19 cellular contexts compared by ENCODE assay signal in the genomic region with DNA sequence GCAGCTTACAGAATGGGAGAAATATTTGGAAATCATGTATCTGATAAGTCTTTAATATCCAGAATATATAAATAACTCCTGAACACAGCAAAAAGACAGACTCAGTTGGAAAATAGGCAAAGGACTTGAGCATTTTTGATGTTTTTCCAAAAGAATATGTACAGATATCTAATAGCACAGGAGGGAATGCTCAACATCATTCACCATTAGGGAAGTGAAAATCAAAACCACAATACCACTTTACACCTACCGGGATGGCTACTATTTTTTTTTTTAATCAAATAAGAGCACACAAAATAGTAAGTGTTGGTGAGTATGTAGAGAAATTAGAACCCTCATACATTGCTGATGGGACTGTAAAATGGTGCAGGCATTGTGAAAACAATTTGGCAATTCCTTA.
DNase-seq lines count a peak whose midpoint lies in the region; FAIRE-seq and TF ChIP-seq lines count a peak whose summit lies in the region.
"Had no signal": no experiment of that assay in that cellular context is flagged by ENCODE, and none has a peak within 500 bp of the region (broad histone marks: within the 10 kb centered on the region; RNA-seq: fewer than 3 reads in every experiment).

No MANE protein-coding gene starts in this region.

- H3K9me3 ChIP-seq in cardiac muscle cell (ENCODE audit: low read depth) (no peaks in the 10 kb centered on the region), left ventricle myocardium inferior (replicated peaks) (no peaks in the 10 kb centered on the region), muscle layer of duodenum (ENCODE audit: control insufficient read depth in 1 of 2, low read length in 2 of 2) (no peaks in the 10 kb centered on the region), stomach (no peaks in the 10 kb centered on the region)

- FAIRE-seq in RCC 7860 (lab: Jason Lieb, UNC): no peak
- FAIRE-seq: GM18507, H1 had no signal

- no peaks in the 10 kb centered on the region for H3K36me3 ChIP-seq in cardiac muscle cell
- no peaks in the 10 kb centered on the region for H3K36me3 ChIP-seq in left ventricle myocardium inferior
- H3K36me3 ChIP-seq in muscle layer of duodenum (ENCODE audit: control insufficient read depth in 1 of 2, insufficient read depth in 2 of 2, low read length in 2 of 2): no peaks in the 10 kb centered on the region
- no peaks in the 10 kb centered on the region for H3K36me3 ChIP-seq in stomach

- no peak for TF ChIP-seq EP300 in stomach (IDR thresholded peaks at IDR 0.05)

- no peak for TF ChIP-seq POLR2A in stomach (IDR thresholded peaks at IDR 0.05)

- H3K4me3 ChIP-seq in cardiac muscle cell: no peak overlapping the region
- H3K4me3 ChIP-seq in left ventricle myocardium inferior: no peak overlapping the region
- H3K4me3 ChIP-seq in muscle layer of duodenum (ENCODE audit: low read depth in 1 of 2, low read length in 2 of 2): no peak overlapping the region
- H3K4me3 ChIP-seq in stomach: no peak overlapping the region

- H3K27ac ChIP-seq in cardiac muscle cell (peak overlapping the region; percentile 98), left ventricle myocardium inferior (replicated peaks) (no peak overlapping the region), muscle layer of duodenum (ENCODE audit: low read length) (peak overlapping the region; percentile 78), stomach (peak overlapping the region in 3 of 5 donors; percentile 54 to 84 (median 63)), caudate nucleus (ENCODE audit: low read depth, low read length) (no peak overlapping the region)
- H3K27ac ChIP-seq: C4-2B had no signal

- H3K27me3 ChIP-seq in cardiac muscle cell (no peaks in the 10 kb centered on the region), left ventricle myocardium inferior (ENCODE audit: low read depth) (no peaks in the 10 kb centered on the region), muscle layer of duodenum (ENCODE audit: low read depth, low read length) (no peaks in the 10 kb centered on the region), stomach (no peaks in the 10 kb centered on the region)

- TF ChIP-seq CTCF in cardiac muscle cell (IDR thresholded peaks at IDR 0.05; ENCODE audit: low read depth, low read length) (no peak), left ventricle myocardium inferior (IDR thresholded peaks at IDR 0.05; ENCODE audit: borderline replicate concordance) (no peak), stomach (IDR thresholded peaks at IDR 0.05) (no peak)

- H3K4me1 ChIP-seq in cardiac muscle cell (ENCODE audit: low read depth) (peaks cover 16% of the 10 kb centered on the region), left ventricle myocardium inferior (peaks cover 35% of the 10 kb centered on the region), muscle layer of duodenum (ENCODE audit: control insufficient read depth in 1 of 2, insufficient read depth in 2 of 2, low read length in 2 of 2) (peaks cover 0 to 3% of the 10 kb centered on the region in 2 donors), stomach (peaks cover 0 to 9% (median 3%) of the 10 kb centered on the region in 4 donors)

- DNase-seq in cardiac muscle cell (ENCODE audit: low read depth in 1 of 2, low spot score in 1 of 2) (no peak), left ventricle myocardium inferior (no peak), stomach (no peak), RCC 7860 (ENCODE audit: low spot score) (no peak), caudate nucleus (lab: John Stamatoyannopoulos, UW) (no peak), AG08395 (ENCODE audit: low spot score) (no peak)
- DNase-seq: 8988T; Calu3; CD8-positive, alpha-beta memory T cell; DMS153; MM.1S; NCI-H1092 treated with DMSO at 0.1 percent for 48 hours; NCI-H1436 treated with DMSO at 0.1 percent for 48 hours; NCI-H1930; NCI-H510A had no signal

- intact Hi-C loops in left ventricle myocardium inferior (cut with micrococcal nuclease): no loop called here
- intact Hi-C loops in stomach (cut with DNase I; ENCODE audit: low total_unique reads): no loop called here

- 72 to 98% (median 85%) methylated on average over 1 of the region's 1 CpG for WGBS in stomach, 5 donors

Comparison
In these comparisons a context has a peak if more than half of its experiments do, and no peak if none do; other contexts are left out.
1. H3K27ac ChIP-seq: peak in cardiac muscle cell (single experiment), muscle layer of duodenum (single experiment) and stomach (3 of 5); none in left ventricle myocardium inferior (single experiment) and caudate nucleus (single experiment).